13 cellular contexts compared by ENCODE assay signal in the genomic region with DNA sequence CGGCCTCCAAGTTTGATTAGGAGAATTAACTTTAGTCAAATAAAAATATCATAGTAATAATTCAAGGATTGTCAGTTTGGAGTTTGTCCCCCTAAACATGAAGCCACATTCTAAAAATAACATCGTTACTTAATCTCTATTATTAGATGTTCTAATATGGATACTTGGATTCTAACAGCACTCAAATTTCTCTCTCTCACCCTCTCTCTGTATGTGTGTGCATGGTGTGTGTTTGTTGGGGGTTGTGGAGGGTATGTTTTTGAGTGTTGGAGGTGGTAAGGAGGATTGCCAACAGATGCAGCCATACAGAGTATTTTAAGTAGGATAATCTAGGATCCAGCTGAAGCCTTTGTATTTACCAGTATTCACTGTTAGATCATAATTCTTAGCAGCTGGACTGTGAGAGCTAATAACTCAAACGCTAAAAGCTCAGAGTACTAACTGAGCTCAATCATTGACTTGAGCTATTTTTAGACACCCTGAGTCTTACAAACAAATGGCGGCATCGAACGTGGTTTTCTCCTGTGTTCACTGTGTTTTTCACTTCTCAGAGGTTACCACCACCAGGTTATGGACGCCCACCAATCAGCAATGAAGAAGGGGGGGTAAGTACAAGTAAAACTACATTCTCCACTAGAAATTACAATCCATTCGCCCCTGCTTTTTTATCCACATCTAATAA. TPM values are rescaled to one million over a fixed set of nuclear protein-coding genes. Genes with fewer than 3 reads are reported as not detected.
DNase-seq lines count a peak whose midpoint lies in the region; ATAC-seq, FAIRE-seq and TF ChIP-seq lines count a peak whose summit lies in the region.
"Had no signal": no experiment of that assay in that cellular context is flagged by ENCODE, and none has a peak within 500 bp of the region (broad histone marks: within the 10 kb centered on the region; RNA-seq: fewer than 3 reads in every experiment).

No MANE protein-coding gene starts in this region.

- no peak for TF ChIP-seq CTCF in AG10803 (conservative IDR thresholded peaks at IDR 0.05; ENCODE audit: low read length)
- TF ChIP-seq CTCF in HepG2 (CRISPR knock-in tag; IDR thresholded peaks at IDR 0.05): no peak

- CTCF ChIA-PET in HepG2 (lab: Yijun Ruan, JAX; ENCODE audit: low intra/inter-chr PET ratio, low total read pairs): no interaction called here

- BruUV-seq in HepG2 (replicated peaks; lab: Mats Ljungman, UMichigan): no TSS peak

- ATAC-seq in SK-N-SH treated with all-trans-retinoic acid at 6 μM for 48 hours (0 out of 3 replicates have a peak, but pooled peaks have one; percentile 27), HepG2 (peak; percentile 64)

- WGBS in HepG2 (ENCODE audit: low lambda C conversion rate): 4% methylated on average over 8 of the region's 8 CpGs

- H3K4me1 ChIP-seq in HepG2 (ENCODE audit: insufficient read depth, low read length): peaks cover 8% of the 10 kb centered on the region; the same call in 1 of the 2 replicates
- H3K4me1 ChIP-seq: BE2C, breast epithelium had no signal

- DNase-seq in AG10803 (ENCODE audit: low read depth): peak; percentile 17
- DNase-seq in HCEC 1CT: peak; percentile 27
- no peak for DNase-seq in HepG2 (ENCODE audit: low spot score)
- DNase-seq in NCI-H2029 treated with DMSO at 0.1 percent for 48 hours (lab: John Stamatoyannopoulos, UW): no peak
- no peak for DNase-seq in T1000 (lab: John Stamatoyannopoulos, UW)
- DNase-seq in SK-N-DZ (ENCODE audit: low spot score): no peak
- DNase-seq in foreskin melanocyte: no peak
- DNase-seq: BE2C, nephron progenitor cell had no signal

- H2AFZ ChIP-seq in HepG2 (ENCODE audit: low read length): peak overlapping the region; percentile 5

- no peaks in the 10 kb centered on the region for H4K20me1 ChIP-seq in HepG2 (ENCODE audit: insufficient read depth, low read length)

- peak overlapping the region; percentile 34; the same call in 1 of the 2 replicates for H3K4me2 ChIP-seq in HepG2 (ENCODE audit: low read depth, low read length)

- TF ChIP-seq RAD21 in HepG2 (CRISPR knock-in tag; IDR thresholded peaks at IDR 0.05): no peak

- H3K27ac ChIP-seq in HepG2 (ENCODE audit: extremely low read length, insufficient read depth, low read length): no peak overlapping the region
- H3K27ac ChIP-seq: breast epithelium had no signal

- no peak overlapping the region for H3K9ac ChIP-seq in HepG2 (ENCODE audit: insufficient read depth, low read depth, low read length)

- no peaks in the 10 kb centered on the region for H3K79me2 ChIP-seq in HepG2 (ENCODE audit: insufficient read depth, low read length)

- H3K9me3 ChIP-seq in HepG2 (ENCODE audit: low read length): no peaks in the 10 kb centered on the region
- H3K9me3 ChIP-seq: BE2C, breast epithelium had no signal

- no peak for FAIRE-seq in HepG2 (lab: Jason Lieb, UNC)

- H3K36me3 ChIP-seq in HepG2 (replicated peaks in 1 of 2; ENCODE audit: control insufficient read depth in 1 of 2, insufficient read depth in 2 of 2, low read length in 2 of 2): no peaks in the 10 kb centered on the region
- H3K36me3 ChIP-seq: BE2C, breast epithelium had no signal

- TF ChIP-seq EP300 in HepG2 (IDR thresholded peaks at IDR 0.05; ENCODE audit: low read depth in 2 of 2, low read length in 2 of 2) (no peak), HepG2 (CRISPR knock-in tag; IDR thresholded peaks at IDR 0.05; ENCODE audit: borderline replicate concordance) (no peak)

- H3K4me3 ChIP-seq in AG10803 (ENCODE audit: low read length): no peak overlapping the region
- no peak overlapping the region for H3K4me3 ChIP-seq in HepG2 (replicated peaks in 1 of 3; ENCODE audit: insufficient read depth in 1 of 3, low read depth in 2 of 3, low read length in 3 of 3)
- H3K4me3 ChIP-seq: breast epithelium had no signal

- in situ Hi-C loops in HepG2 (cut with HindIII; ENCODE audit: extremely low pct_ligation_motif_present, low pct_unique_long_range_greater_than_20kb): no loop called here

- no peak for TF ChIP-seq POLR2A in HepG2 (IDR thresholded peaks at IDR 0.05; ENCODE audit: insufficient read depth in 1 of 2, low read depth in 2 of 2, low read length in 2 of 2)

- POLR2A ChIA-PET in HepG2 (lab: Yijun Ruan, JAX): no interaction called here

- H3K27me3 ChIP-seq in HepG2 (ENCODE audit: control insufficient read depth in 1 of 2, insufficient read depth in 2 of 2, low read length in 2 of 2): no peaks in the 10 kb centered on the region
- H3K27me3 ChIP-seq: breast epithelium had no signal

- intact Hi-C loops in HepG2 (cut with micrococcal nuclease; ENCODE audit: unreplicated experiment): no loop called here

RNA-seq across cellular contexts. Expression of gene ENAM, which starts 8.8 kb away (rescaled TPM):
- total RNA-seq in HepG2 (2016; rRNA removed; fragmentation: Illumina TruSeq; extraction: Trizol): not detected in 2 replicates
- total RNA-seq in HepG2 (2016; cell fraction: cytosol; rRNA removed; fragmentation: Illumina TruSeq; extraction: Trizol; ENCODE audit: low read depth): not detected in 2 replicates
- not detected in 2 replicates for total RNA-seq in HepG2 (2016; cell fraction: insoluble cytoplasmic fraction; rRNA removed; fragmentation: Illumina TruSeq; extraction: Trizol)
- not detected in 2 replicates for total RNA-seq in HepG2 (2016; cell fraction: membrane; rRNA removed; fragmentation: Illumina TruSeq; extraction: Trizol)
- total RNA-seq in HepG2 (2016; cell fraction: nucleus; rRNA removed; fragmentation: Illumina TruSeq; extraction: Trizol): not detected in 2 replicates
- 0.01 TPM in 1 of 2 replicates, not detected in the other for polyA plus RNA-seq in HepG2 (2011; rRNA removed)
- 0.12 TPM in 1 of 2 replicates, not detected in the other for polyA plus RNA-seq in HepG2 (2011; cell fraction: cytosol; rRNA removed)
- polyA plus RNA-seq in HepG2 (2011; cell fraction: nucleus; rRNA removed): not detected in 2 replicates
- polyA plus RNA-seq in HepG2 (2012): not detected in 2 replicates
- polyA plus RNA-seq in HepG2 (2016; cell fraction: cytosol; fragmentation: Illumina TruSeq; extraction: Trizol; ENCODE audit: low read depth): not detected in 2 replicates
- polyA plus RNA-seq in HepG2 (2016; cell fraction: insoluble cytoplasmic fraction; fragmentation: Illumina TruSeq; extraction: Trizol; ENCODE audit: low read depth): not detected in 2 replicates
- not detected in 2 replicates for polyA plus RNA-seq in HepG2 (2016; cell fraction: membrane; fragmentation: Illumina TruSeq; extraction: Trizol; ENCODE audit: low read depth)
- polyA plus RNA-seq in HepG2 (2016; cell fraction: nucleus; fragmentation: Illumina TruSeq; extraction: Trizol; ENCODE audit: insufficient read depth, low read depth): not detected in 2 replicates
- not detected in 2 replicates for polyA minus RNA-seq in HepG2 (2011; rRNA and poly(A)+ RNA removed; ENCODE audit: low replicate concordance)
- polyA minus RNA-seq in HepG2 (2011; cell fraction: cytosol; rRNA and poly(A)+ RNA removed): not detected in 2 replicates
- not detected in 2 replicates for polyA minus RNA-seq in HepG2 (2011; cell fraction: nucleus; rRNA and poly(A)+ RNA removed)
- not detected in 2 replicates for polyA plus RNA-seq in SK-N-DZ (2014; cell fraction: cytosol; rRNA removed)
- not detected in 2 replicates for polyA plus RNA-seq in SK-N-DZ (2014; cell fraction: nucleus; rRNA removed)
- total RNA-seq: glomerular endothelial cell, M059J had no signal

RNA-seq across cellular contexts. Expression of gene JCHAIN, which starts 28.9 kb away (rescaled TPM):
- total RNA-seq in HepG2 (2016; rRNA removed; fragmentation: Illumina TruSeq; extraction: Trizol): not detected in 2 replicates
- total RNA-seq in HepG2 (2016; cell fraction: cytosol; rRNA removed; fragmentation: Illumina TruSeq; extraction: Trizol; ENCODE audit: low read depth): not detected in 2 replicates
- total RNA-seq in HepG2 (2016; cell fraction: insoluble cytoplasmic fraction; rRNA removed; fragmentation: Illumina TruSeq; extraction: Trizol): not detected in 2 replicates
- not detected in 2 replicates for total RNA-seq in HepG2 (2016; cell fraction: membrane; rRNA removed; fragmentation: Illumina TruSeq; extraction: Trizol)
- not detected in 2 replicates for total RNA-seq in HepG2 (2016; cell fraction: nucleus; rRNA removed; fragmentation: Illumina TruSeq; extraction: Trizol)
- polyA plus RNA-seq in HepG2 (2011; rRNA removed): not detected in 2 replicates
- polyA plus RNA-seq in HepG2 (2011; cell fraction: cytosol; rRNA removed): 0.13 TPM in 1 of 2 replicates, not detected in the other
- not detected in 2 replicates for polyA plus RNA-seq in HepG2 (2011; cell fraction: nucleus; rRNA removed)
- not detected in 2 replicates for polyA plus RNA-seq in HepG2 (2012)
- polyA plus RNA-seq in HepG2 (2016; cell fraction: cytosol; fragmentation: Illumina TruSeq; extraction: Trizol; ENCODE audit: low read depth): not detected in 2 replicates
- not detected in 2 replicates for polyA plus RNA-seq in HepG2 (2016; cell fraction: insoluble cytoplasmic fraction; fragmentation: Illumina TruSeq; extraction: Trizol; ENCODE audit: low read depth)
- polyA plus RNA-seq in HepG2 (2016; cell fraction: membrane; fragmentation: Illumina TruSeq; extraction: Trizol; ENCODE audit: low read depth): not detected in 2 replicates
- polyA plus RNA-seq in HepG2 (2016; cell fraction: nucleus; fragmentation: Illumina TruSeq; extraction: Trizol; ENCODE audit: insufficient read depth, low read depth): not detected in 2 replicates
- 0.44 TPM in 1 of 2 replicates, not detected in the other for polyA minus RNA-seq in HepG2 (2011; rRNA and poly(A)+ RNA removed; ENCODE audit: low replicate concordance)
- polyA minus RNA-seq in HepG2 (2011; cell fraction: cytosol; rRNA and poly(A)+ RNA removed): not detected in 2 replicates
- polyA minus RNA-seq in HepG2 (2011; cell fraction: nucleus; rRNA and poly(A)+ RNA removed): not detected in 2 replicates
- not detected in 2 replicates for polyA plus RNA-seq in SK-N-DZ (2014; cell fraction: cytosol; rRNA removed)
- polyA plus RNA-seq in SK-N-DZ (2014; cell fraction: nucleus; rRNA removed): not detected in 2 replicates
- total RNA-seq: glomerular endothelial cell had no signal

RNA-seq across cellular contexts. Expression of gene AMBN, which starts 45.3 kb away (rescaled TPM):
- total RNA-seq in HepG2 (2016; rRNA removed; fragmentation: Illumina TruSeq; extraction: Trizol): not detected in 2 replicates
- total RNA-seq in HepG2 (2016; cell fraction: cytosol; rRNA removed; fragmentation: Illumina TruSeq; extraction: Trizol; ENCODE audit: low read depth): not detected in 2 replicates
- total RNA-seq in HepG2 (2016; cell fraction: insoluble cytoplasmic fraction; rRNA removed; fragmentation: Illumina TruSeq; extraction: Trizol): not detected in 2 replicates
- total RNA-seq in HepG2 (2016; cell fraction: membrane; rRNA removed; fragmentation: Illumina TruSeq; extraction: Trizol): not detected in 2 replicates
- total RNA-seq in HepG2 (2016; cell fraction: nucleus; rRNA removed; fragmentation: Illumina TruSeq; extraction: Trizol): not detected in 2 replicates
- not detected in 2 replicates for polyA plus RNA-seq in HepG2 (2011; rRNA removed)
- polyA plus RNA-seq in HepG2 (2011; cell fraction: cytosol; rRNA removed): not detected in 2 replicates
- not detected in 2 replicates for polyA plus RNA-seq in HepG2 (2011; cell fraction: nucleus; rRNA removed)
- polyA plus RNA-seq in HepG2 (2012): not detected in 2 replicates
- not detected in 2 replicates for polyA plus RNA-seq in HepG2 (2016; cell fraction: cytosol; fragmentation: Illumina TruSeq; extraction: Trizol; ENCODE audit: low read depth)
- not detected in 2 replicates for polyA plus RNA-seq in HepG2 (2016; cell fraction: insoluble cytoplasmic fraction; fragmentation: Illumina TruSeq; extraction: Trizol; ENCODE audit: low read depth)
- polyA plus RNA-seq in HepG2 (2016; cell fraction: membrane; fragmentation: Illumina TruSeq; extraction: Trizol; ENCODE audit: low read depth): not detected in 2 replicates
- not detected in 2 replicates for polyA plus RNA-seq in HepG2 (2016; cell fraction: nucleus; fragmentation: Illumina TruSeq; extraction: Trizol; ENCODE audit: insufficient read depth, low read depth)
- polyA minus RNA-seq in HepG2 (2011; rRNA and poly(A)+ RNA removed; ENCODE audit: low replicate concordance): not detected in 2 replicates
- polyA minus RNA-seq in HepG2 (2011; cell fraction: cytosol; rRNA and poly(A)+ RNA removed): not detected in 2 replicates
- polyA minus RNA-seq in HepG2 (2011; cell fraction: nucleus; rRNA and poly(A)+ RNA removed): not detected in 2 replicates
- not detected in 2 replicates for polyA plus RNA-seq in SK-N-DZ (2014; cell fraction: cytosol; rRNA removed)
- not detected in 2 replicates for polyA plus RNA-seq in SK-N-DZ (2014; cell fraction: nucleus; rRNA removed)
- total RNA-seq: breast epithelium, glomerular endothelial cell, M059J had no signal

RNA-seq across cellular contexts. Expression of gene UTP3, which starts 51.0 kb away (rescaled TPM):
- total RNA-seq in HepG2 (2016; rRNA removed; fragmentation: Illumina TruSeq; extraction: Trizol): 19.5 and 27.5 TPM in 2 replicates
- 2.4 and 3.1 TPM in 2 replicates for total RNA-seq in HepG2 (2016; cell fraction: cytosol; rRNA removed; fragmentation: Illumina TruSeq; extraction: Trizol; ENCODE audit: low read depth)
- 21.0 and 26.4 TPM in 2 replicates for total RNA-seq in HepG2 (2016; cell fraction: insoluble cytoplasmic fraction; rRNA removed; fragmentation: Illumina TruSeq; extraction: Trizol)
- 5.4 and 6.2 TPM in 2 replicates for total RNA-seq in HepG2 (2016; cell fraction: membrane; rRNA removed; fragmentation: Illumina TruSeq; extraction: Trizol)
- total RNA-seq in HepG2 (2016; cell fraction: nucleus; rRNA removed; fragmentation: Illumina TruSeq; extraction: Trizol): 14.5 and 15.6 TPM in 2 replicates
- 6.4 and 6.9 TPM in 2 replicates for polyA plus RNA-seq in HepG2 (2011; rRNA removed)
- polyA plus RNA-seq in HepG2 (2011; cell fraction: cytosol; rRNA removed): 6.7 and 8.2 TPM in 2 replicates
- 4.0 and 5.3 TPM in 2 replicates for polyA plus RNA-seq in HepG2 (2011; cell fraction: nucleus; rRNA removed)
- polyA plus RNA-seq in HepG2 (2012): 15.6 and 19.2 TPM in 2 replicates
- polyA plus RNA-seq in HepG2 (2016; cell fraction: cytosol; fragmentation: Illumina TruSeq; extraction: Trizol; ENCODE audit: low read depth): 2.3 and 2.4 TPM in 2 replicates
- 38.1 and 40.4 TPM in 2 replicates for polyA plus RNA-seq in HepG2 (2016; cell fraction: insoluble cytoplasmic fraction; fragmentation: Illumina TruSeq; extraction: Trizol; ENCODE audit: low read depth)
- polyA plus RNA-seq in HepG2 (2016; cell fraction: membrane; fragmentation: Illumina TruSeq; extraction: Trizol; ENCODE audit: low read depth): 4.2 and 4.7 TPM in 2 replicates
- 17.1 and 19.6 TPM in 2 replicates for polyA plus RNA-seq in HepG2 (2016; cell fraction: nucleus; fragmentation: Illumina TruSeq; extraction: Trizol; ENCODE audit: insufficient read depth, low read depth)
- polyA minus RNA-seq in HepG2 (2011; rRNA and poly(A)+ RNA removed; ENCODE audit: low replicate concordance): 1.8 and 3.3 TPM in 2 replicates
- 3.5 and 3.7 TPM in 2 replicates for polyA minus RNA-seq in HepG2 (2011; cell fraction: cytosol; rRNA and poly(A)+ RNA removed)
- 7.6 and 9.1 TPM in 2 replicates for polyA minus RNA-seq in HepG2 (2011; cell fraction: nucleus; rRNA and poly(A)+ RNA removed)
- 9.2 and 10.1 TPM in 2 replicates for polyA plus RNA-seq in SK-N-DZ (2014; cell fraction: cytosol; rRNA removed)
- polyA plus RNA-seq in SK-N-DZ (2014; cell fraction: nucleus; rRNA removed): 5.3 and 6.9 TPM in 2 replicates

Comparison
In these comparisons a context has a peak if more than half of its experiments do, and no peak if none do; other contexts are left out.
1. DNase-seq: peak in AG10803 (single experiment) and HCEC 1CT (single experiment); none in HepG2 (single experiment), NCI-H2029 treated with DMSO at 0.1 percent for 48 hours (single experiment), T1000 (single experiment), SK-N-DZ (single experiment) and foreskin melanocyte (single experiment).